ENCODE assay signal across 23 cellular contexts in genomic region chr17:64066709-64067108, GRCh38. TPM values are rescaled to one million over a fixed set of nuclear protein-coding genes. Genes with fewer than 3 reads are reported as not detected.
DNase-seq lines count a peak whose midpoint lies in the region; ATAC-seq, FAIRE-seq and TF ChIP-seq lines count a peak whose summit lies in the region.
"Had no signal": no experiment of that assay in that cellular context is flagged by ENCODE, and none has a peak within 500 bp of the region (broad histone marks: within the 10 kb centered on the region; RNA-seq: fewer than 3 reads in every experiment).

No MANE protein-coding gene starts in this region.

- peaks cover 12 to 25% of the 10 kb centered on the region in 2 donors for H3K36me3 ChIP-seq in small intestine (ENCODE audit: control insufficient read depth in 2 of 2, insufficient read depth in 2 of 2, low read length in 2 of 2)
- H3K36me3 ChIP-seq: cardiac muscle cell had no signal

- intact Hi-C loops in activated CD4-positive, alpha-beta T cell treated with anti-CD3 and anti-CD28 coated beads, Interleukin-2, amount 10 ng/mL, durations not matched to agents 24 days and 14 days (cut with micrococcal nuclease): loop anchor here (5.0 kb wide), 1 partner anchor 39 kb away; no protein-coding TSS in a partner anchor

- peak overlapping the region in 1 of 2 donors; percentile 3 for H3K4me3 ChIP-seq in small intestine (ENCODE audit: low read depth in 1 of 2, low read length in 2 of 2)
- H3K4me3 ChIP-seq: adrenal gland, BLaER1, cardiac muscle cell, right lobe of liver, SK-N-MC had no signal

- H3K9me3 ChIP-seq in T-helper 17 cell (ENCODE audit: control insufficient read depth, low read length, poor library complexity, severe bottlenecking): peaks cover 4% of the 10 kb centered on the region
- no peaks in the 10 kb centered on the region for H3K9me3 ChIP-seq in small intestine (ENCODE audit: control insufficient read depth, low read depth)
- H3K9me3 ChIP-seq: adrenal gland, right lobe of liver had no signal

- H3K27ac ChIP-seq in small intestine (ENCODE audit: low read depth in 1 of 2, low read length in 1 of 2): peak overlapping the region; percentile 22 to 56
- H3K27ac ChIP-seq in foreskin keratinocyte: no peak overlapping the region
- H3K27ac ChIP-seq: BLaER1, cardiac muscle cell, right lobe of liver, SK-N-MC had no signal

- H3K27me3 ChIP-seq in small intestine (ENCODE audit: control insufficient read depth in 2 of 2, insufficient read depth in 2 of 2, low read length in 2 of 2) (no peaks in the 10 kb centered on the region), foreskin keratinocyte (no peaks in the 10 kb centered on the region)
- H3K27me3 ChIP-seq: adrenal gland, BLaER1, cardiac muscle cell, right lobe of liver, upper lobe of left lung had no signal

- 82 to 94% (median 93%) methylated on average over 7 of the region's 7 CpGs for WGBS in small intestine, 3 donors

- H3K4me3 Mint-ChIP-seq in activated CD4-positive, alpha-beta T cell treated with anti-CD3 and anti-CD28 coated beads, Interleukin-2, amount 10 ng/mL, durations not matched to agents 24 days and 14 days: peak overlapping the region; percentile 39
- H3K4me3 Mint-ChIP-seq in T-helper 17 cell: peak overlapping the region; percentile 97
- peak overlapping the region; percentile 71 for H3K4me3 Mint-ChIP-seq in activated naive CD8-positive, alpha-beta T cell treated with anti-CD3 and anti-CD28 coated beads, Interleukin-2, amount 50 U/mL, for 24 hours

- peak; percentile 79 for DNase-seq in activated CD4-positive, alpha-beta T cell treated with anti-CD3 and anti-CD28 coated beads, Interleukin-2, amount 10 ng/mL, durations not matched to agents 24 days and 14 days
- no peak for DNase-seq in activated CD4-positive, alpha-beta T cell treated with anti-CD3 and anti-CD28 coated beads for 48 hours
- DNase-seq in T-helper 17 cell (peak; percentile 26 to 58 (median 41)), small intestine (peak; percentile 57), NCI-H1105 (lab: John Stamatoyannopoulos, UW) (no peak), ureter (ENCODE audit: low spot score) (no peak), foreskin keratinocyte (no peak)
- DNase-seq in activated naive CD8-positive, alpha-beta T cell treated with anti-CD3 and anti-CD28 coated beads, Interleukin-2, amount 50 U/mL, for 24 hours: peak; percentile 21
- DNase-seq: 8988T; adrenal gland; effector CD8-positive, alpha-beta T cell; IMR-90; left cardiac atrium; midbrain; NCI-H2081 treated with DMSO at 0.1 percent for 48 hours; NCI-H526 treated with DMSO at 0.1 percent for 48 hours; right lobe of liver; stimulated activated CD4-positive, alpha-beta T cell treated with anti-CD3 and anti-CD28 coated beads, Interleukin-4, amount 100 ng/mL, for 4 hours had no signal

- ATAC-seq in T-helper 17 cell (peak; percentile 91), foreskin keratinocyte (no peak)
- peak; percentile 70 for ATAC-seq in activated naive CD8-positive, alpha-beta T cell treated with anti-CD3 and anti-CD28 coated beads, Interleukin-2, amount 50 U/mL, for 24 hours

- peaks cover 16% of the 10 kb centered on the region for H3K9me3 Mint-ChIP-seq in activated CD4-positive, alpha-beta T cell treated with anti-CD3 and anti-CD28 coated beads, Interleukin-2, amount 10 ng/mL, durations not matched to agents 24 days and 14 days
- peaks cover 24% of the 10 kb centered on the region for H3K9me3 Mint-ChIP-seq in activated naive CD8-positive, alpha-beta T cell treated with anti-CD3 and anti-CD28 coated beads, Interleukin-2, amount 50 U/mL, for 24 hours

- H3K27ac Mint-ChIP-seq in activated CD4-positive, alpha-beta T cell treated with anti-CD3 and anti-CD28 coated beads, Interleukin-2, amount 10 ng/mL, durations not matched to agents 24 days and 14 days: peak overlapping the region; percentile 92
- peak overlapping the region; percentile 100 for H3K27ac Mint-ChIP-seq in T-helper 17 cell
- peak overlapping the region; percentile 89 for H3K27ac Mint-ChIP-seq in activated naive CD8-positive, alpha-beta T cell treated with anti-CD3 and anti-CD28 coated beads, Interleukin-2, amount 50 U/mL, for 24 hours

- H3K4me1 ChIP-seq in small intestine (ENCODE audit: control insufficient read depth in 2 of 2, insufficient read depth in 1 of 2, low read depth in 1 of 2, low read length in 1 of 2) (peaks cover 3 to 5% of the 10 kb centered on the region in 2 donors), foreskin keratinocyte (no peaks in the 10 kb centered on the region)

- peaks cover 53% of the 10 kb centered on the region for H3K4me1 Mint-ChIP-seq in activated CD4-positive, alpha-beta T cell treated with anti-CD3 and anti-CD28 coated beads, Interleukin-2, amount 10 ng/mL, durations not matched to agents 24 days and 14 days
- peaks cover 55% of the 10 kb centered on the region for H3K4me1 Mint-ChIP-seq in T-helper 17 cell
- peaks cover 55% of the 10 kb centered on the region for H3K4me1 Mint-ChIP-seq in activated naive CD8-positive, alpha-beta T cell treated with anti-CD3 and anti-CD28 coated beads, Interleukin-2, amount 50 U/mL, for 24 hours

- FAIRE-seq in small intestine (lab: Jason Lieb, UNC): no peak

- no peak for TF ChIP-seq CTCF in foreskin keratinocyte (conservative IDR thresholded peaks at IDR 0.05)

- peaks cover 85% of the 10 kb centered on the region for H3K36me3 Mint-ChIP-seq in activated CD4-positive, alpha-beta T cell treated with anti-CD3 and anti-CD28 coated beads, Interleukin-2, amount 10 ng/mL, durations not matched to agents 24 days and 14 days (ENCODE audit: low read depth)
- H3K36me3 Mint-ChIP-seq in T-helper 17 cell (ENCODE audit: low read depth): peaks cover 28% of the 10 kb centered on the region
- H3K36me3 Mint-ChIP-seq in activated naive CD8-positive, alpha-beta T cell treated with anti-CD3 and anti-CD28 coated beads, Interleukin-2, amount 50 U/mL, for 24 hours (ENCODE audit: low read depth): peaks cover 61% of the 10 kb centered on the region

- H3K27me3 Mint-ChIP-seq in activated CD4-positive, alpha-beta T cell treated with anti-CD3 and anti-CD28 coated beads, Interleukin-2, amount 10 ng/mL, durations not matched to agents 24 days and 14 days: no peaks in the 10 kb centered on the region
- no peaks in the 10 kb centered on the region for H3K27me3 Mint-ChIP-seq in T-helper 17 cell
- H3K27me3 Mint-ChIP-seq in activated naive CD8-positive, alpha-beta T cell treated with anti-CD3 and anti-CD28 coated beads, Interleukin-2, amount 50 U/mL, for 24 hours: no peaks in the 10 kb centered on the region

RNA-seq across cellular contexts. Expression of gene ICAM2, which starts 46.3 kb away (rescaled TPM):
- 62.2 TPM in 2 replicates for total RNA-seq in activated CD4-positive, alpha-beta T cell treated with anti-CD3 and anti-CD28 coated beads, Interleukin-2, amount 10 ng/mL, durations not matched to agents 24 days and 14 days
- 100 to 1,000 TPM; 113 to 115 TPM for total RNA-seq in T-helper 17 cell
- polyA plus RNA-seq in small intestine: 10 to 100 TPM in 2 of 3 donors, 1 to 10 TPM in 1; 4.5 to 40.1 (median 10.8) TPM
- 39.0 TPM for total RNA-seq in ureter
- total RNA-seq in foreskin keratinocyte: 0.14 and 0.48 TPM in 2 replicates
- 0.46 and 0.54 TPM in 2 replicates for polyA plus RNA-seq in foreskin keratinocyte
- total RNA-seq: cardiac muscle cell, IMR-90, osteocyte had no signal

Comparison
In these comparisons a context has a peak if more than half of its experiments do, and no peak if none do; other contexts are left out.
1. DNase-seq: peak in activated CD4-positive, alpha-beta T cell treated with anti-CD3 and anti-CD28 coated beads, Interleukin-2, amount 10 ng/mL, durations not matched to agents 24 days and 14 days (single experiment), T-helper 17 cell (3 of 3), activated naive CD8-positive, alpha-beta T cell treated with anti-CD3 and anti-CD28 coated beads, Interleukin-2, amount 50 U/mL, for 24 hours (single experiment) and small intestine (single experiment); none in activated CD4-positive, alpha-beta T cell treated with anti-CD3 and anti-CD28 coated beads for 48 hours (single experiment), NCI-H1105 (single experiment), ureter (single experiment) and foreskin keratinocyte (0 of 2).
2. H3K4me3 Mint-ChIP-seq: peak in every context shown above with its lines; median percentile 97 in T-helper 17 cell; 71 in activated naive CD8-positive, alpha-beta T cell treated with anti-CD3 and anti-CD28 coated beads, Interleukin-2, amount 50 U/mL, for 24 hours; 39 in activated CD4-positive, alpha-beta T cell treated with anti-CD3 and anti-CD28 coated beads, Interleukin-2, amount 10 ng/mL, durations not matched to agents 24 days and 14 days.
3. RNA of gene ICAM2, which starts 46.3 kb away (total RNA-seq): 113 to 115 TPM in T-helper 17 cell, 62.2 TPM in activated CD4-positive, alpha-beta T cell treated with anti-CD3 and anti-CD28 coated beads, Interleukin-2, amount 10 ng/mL, durations not matched to agents 24 days and 14 days and 39.0 TPM in ureter (single experiment); 0.14 to 0.48 TPM in foreskin keratinocyte; every median in the first group is over 10 times any median in the second.
4. Peak in every context shown above with its lines, with median percentiles within 50 percentile points of each other: H3K27ac Mint-ChIP-seq.